In the genomic region with DNA sequence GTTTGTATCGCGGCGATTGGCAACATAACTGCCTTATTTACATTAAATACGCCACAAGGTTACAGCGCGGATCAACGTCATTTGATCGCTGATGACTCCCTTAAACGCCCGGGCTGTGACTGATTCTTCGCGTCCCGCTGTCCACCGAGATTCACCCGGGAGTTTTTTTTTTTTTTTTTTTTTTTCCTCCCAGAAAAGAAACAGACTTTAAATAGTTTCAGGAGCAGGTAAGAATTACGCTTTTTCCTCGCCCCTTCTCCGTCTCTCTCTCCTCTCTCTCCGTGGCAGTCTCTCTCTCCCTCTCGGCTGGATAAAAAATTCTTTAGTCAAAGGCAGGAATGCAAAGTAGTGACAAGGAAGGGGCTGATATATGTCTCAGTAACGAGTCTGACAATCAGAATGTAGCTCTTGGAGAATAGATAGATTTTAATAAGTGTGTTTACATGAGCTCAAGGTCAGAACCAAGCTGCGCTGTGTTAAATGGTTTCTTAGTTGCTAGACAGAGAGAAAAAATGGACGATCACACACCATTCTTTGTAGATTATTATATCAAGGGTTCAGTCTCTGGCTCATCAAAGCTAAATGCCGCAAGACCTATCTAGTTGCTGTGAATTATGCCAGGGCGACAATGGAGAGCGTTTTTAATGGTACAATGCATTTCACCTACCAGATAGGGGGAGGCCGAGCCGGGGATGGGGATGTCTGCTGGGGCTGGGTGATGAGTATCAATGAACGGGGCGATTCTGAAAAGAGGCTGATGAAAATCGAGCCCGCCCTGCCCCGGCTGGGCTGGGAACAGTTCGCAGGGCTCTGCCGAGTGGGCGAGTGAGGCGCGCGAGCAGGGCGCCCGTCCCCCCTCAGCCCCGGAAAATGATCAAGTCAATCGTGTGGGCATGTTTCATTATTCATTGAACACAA, we compare ENCODE assay signal across 8 cellular contexts.
DNase-seq lines count a peak whose midpoint lies in the region; ATAC-seq and TF ChIP-seq lines count a peak whose summit lies in the region.

No MANE protein-coding gene starts in this region.

- H3K27me3 Mint-ChIP-seq in neural crest cell (ENCODE audit: low read depth) = peaks cover 74% of the 10 kb centered on the region

- H3K36me3 Mint-ChIP-seq in neural crest cell (ENCODE audit: low read depth) = no peaks in the 10 kb centered on the region

- H3K4me1 ChIP-seq in BE2C = peaks cover 3% of the 10 kb centered on the region

- ATAC-seq in GM21786 (IDR thresholded peaks at IDR 0.05; ENCODE audit: unreplicated experiment) (no peak), HG02642 (IDR thresholded peaks at IDR 0.05; ENCODE audit: poor library complexity, unreplicated experiment) (no peak), GM18858 (IDR thresholded peaks at IDR 0.05; ENCODE audit: unreplicated experiment) (no peak)

- H3K9me3 Mint-ChIP-seq in neural crest cell = no peaks in the 10 kb centered on the region

- H3K9me3 ChIP-seq in BE2C = no peaks in the 10 kb centered on the region

- H3K36me3 ChIP-seq in BE2C = no peaks in the 10 kb centered on the region

- H3K27me3 ChIP-seq in BE2C = no peaks in the 10 kb centered on the region

- peak overlapping the region; percentile 80 for H3K4me3 ChIP-seq in BE2C (ENCODE audit: low read depth, low read length)

- DNase-seq in BE2C (peak; percentile 70), M059J (ENCODE audit: low read depth) (peak; percentile 13), cerebellum (ENCODE audit: low spot score) (peak; percentile 63), neural crest cell (ENCODE audit: low read depth, low spot score) (peak; percentile 33), NOMO-1 (lab: John Stamatoyannopoulos, UW; ENCODE audit: unreplicated experiment in 2 of 2) (no peak)

- peaks cover 43% of the 10 kb centered on the region for H3K4me1 Mint-ChIP-seq in neural crest cell

- no peak for TF ChIP-seq CTCF in BE2C (IDR thresholded peaks at IDR 0.05; ENCODE audit: low read depth, low read length)
- TF ChIP-seq CTCF in neural crest cell (conservative IDR thresholded peaks at IDR 0.05) = no peak

- H3K4me3 Mint-ChIP-seq in neural crest cell = peak overlapping the region; percentile 88

- H3K27ac Mint-ChIP-seq in neural crest cell (ENCODE audit: unreplicated experiment) = peak overlapping the region; percentile 21

Comparison
In these comparisons a context has a peak if more than half of its experiments do, and no peak if none do; other contexts are left out.
1. DNase-seq: peak in BE2C (single experiment), M059J (single experiment), cerebellum (single experiment) and neural crest cell (single experiment); none in NOMO-1 (0 of 2).